1 cellular context compared by ENCODE assay signal in genomic region chr1:182029379-182030331, GRCh38.
TF ChIP-seq lines count a peak whose summit lies in the region.

No MANE protein-coding gene starts in this region.

TF ChIP-seq in HepG2, 621 proteins besides CTCF, POLR2A, EP300 and RAD21 (continued from another document and continues in another):
- TF ChIP-seq PRDM15 (CRISPR knock-in tag; IDR thresholded peaks at IDR 0.05) (no peak), THYN1 (CRISPR knock-in tag; IDR thresholded peaks at IDR 0.05; ENCODE audit: borderline replicate concordance, low read depth) (no peak), ZNF740 (CRISPR knock-in tag; IDR thresholded peaks at IDR 0.05) (no peak), U2AF1 (optimal IDR thresholded peaks at IDR 0.05; ENCODE audit: low read depth, low read length) (no peak), ZNF850 (CRISPR knock-in tag; conservative IDR thresholded peaks at IDR 0.05) (no peak), GRHL1 (CRISPR knock-in tag; conservative IDR thresholded peaks at IDR 0.05) (no peak), ZBTB42 (CRISPR knock-in tag; IDR thresholded peaks at IDR 0.05) (no peak), ZNF235 (CRISPR knock-in tag; IDR thresholded peaks at IDR 0.05; ENCODE audit: borderline replicate concordance) (no peak), DMAP1 (CRISPR knock-in tag; IDR thresholded peaks at IDR 0.05) (0 out of 2 replicates have a peak, but pooled peaks have one; percentile 39), HNRNPL (IDR thresholded peaks at IDR 0.05; ENCODE audit: low read depth, low read length) (no peak), ZNF607 (CRISPR knock-in tag; IDR thresholded peaks at IDR 0.05; ENCODE audit: borderline replicate concordance) (no peak), FOXJ3 (CRISPR knock-in tag; IDR thresholded peaks at IDR 0.05; ENCODE audit: borderline replicate concordance) (no peak), KLF13 (CRISPR knock-in tag; IDR thresholded peaks at IDR 0.05) (no peak), ZBTB26 (CRISPR knock-in tag; IDR thresholded peaks at IDR 0.05; ENCODE audit: borderline replicate concordance) (no peak), SPEN (CRISPR knock-in tag; IDR thresholded peaks at IDR 0.05; ENCODE audit: low read depth) (peak; percentile 18; the same call in 1 of the 2 replicates), DDIT3 (CRISPR knock-in tag; IDR thresholded peaks at IDR 0.05) (no peak), ZNF282 (IDR thresholded peaks at IDR 0.05; ENCODE audit: partially characterized antibody) (no peak), MXD4 (CRISPR knock-in tag; IDR thresholded peaks at IDR 0.05) (no peak), ZSCAN25 (CRISPR knock-in tag; IDR thresholded peaks at IDR 0.05) (no peak), ZSCAN5A (CRISPR knock-in tag; IDR thresholded peaks at IDR 0.05; ENCODE audit: borderline replicate concordance) (no peak), ZBTB3 (CRISPR knock-in tag; IDR thresholded peaks at IDR 0.05; ENCODE audit: borderline replicate concordance, low read depth) (no peak), ZFP37 (CRISPR knock-in tag; IDR thresholded peaks at IDR 0.05; ENCODE audit: borderline replicate concordance) (no peak), HINFP (CRISPR knock-in tag; IDR thresholded peaks at IDR 0.05; ENCODE audit: low read depth) (no peak), TFAP4 (IDR thresholded peaks at IDR 0.05; ENCODE audit: borderline replicate concordance, low read depth) (no peak), ARHGAP35 (CRISPR knock-in tag; IDR thresholded peaks at IDR 0.05; ENCODE audit: borderline replicate concordance) (no peak), TOE1 (CRISPR knock-in tag; IDR thresholded peaks at IDR 0.05) (no peak), ATF2 (CRISPR knock-in tag; IDR thresholded peaks at IDR 0.05) (no peak), ZFP91 (CRISPR knock-in tag; IDR thresholded peaks at IDR 0.05; ENCODE audit: borderline replicate concordance) (no peak), NR1H2 (CRISPR knock-in tag; IDR thresholded peaks at IDR 0.05; ENCODE audit: borderline replicate concordance, low read depth) (no peak), ARID4A (CRISPR knock-in tag; IDR thresholded peaks at IDR 0.05; ENCODE audit: borderline replicate concordance) (peak; percentile 51; the same call in 1 of the 2 replicates), KLF16 (CRISPR knock-in tag; IDR thresholded peaks at IDR 0.05) (no peak), ZNF256 (CRISPR knock-in tag; conservative IDR thresholded peaks at IDR 0.05) (no peak), ZNF709 (CRISPR knock-in tag; IDR thresholded peaks at IDR 0.05) (no peak), ZNF570 (CRISPR knock-in tag; IDR thresholded peaks at IDR 0.05; ENCODE audit: borderline replicate concordance) (no peak), FOXK1 (CRISPR knock-in tag; IDR thresholded peaks at IDR 0.05; ENCODE audit: borderline replicate concordance, low read depth) (no peak), ZFAT (CRISPR knock-in tag; conservative IDR thresholded peaks at IDR 0.05) (no peak), ZNF569 (CRISPR knock-in tag; IDR thresholded peaks at IDR 0.05; ENCODE audit: borderline replicate concordance) (no peak), ETV6 (CRISPR knock-in tag; conservative IDR thresholded peaks at IDR 0.05) (no peak), SCMH1 (CRISPR knock-in tag; IDR thresholded peaks at IDR 0.05; ENCODE audit: borderline replicate concordance) (no peak), SETDB1 (CRISPR knock-in tag; IDR thresholded peaks at IDR 0.05; ENCODE audit: borderline replicate concordance) (no peak), ZNF460 (CRISPR knock-in tag; IDR thresholded peaks at IDR 0.05; ENCODE audit: borderline replicate concordance) (no peak), ARNT2 (CRISPR knock-in tag; IDR thresholded peaks at IDR 0.05; ENCODE audit: low read depth) (0 out of 2 replicates have a peak, but pooled peaks have one; percentile 52), HMG20A (CRISPR knock-in tag; IDR thresholded peaks at IDR 0.05; ENCODE audit: borderline replicate concordance) (no peak), SOX13 (IDR thresholded peaks at IDR 0.05) (no peak), SOX13 (CRISPR knock-in tag; conservative IDR thresholded peaks at IDR 0.05 in 1 of 2, IDR thresholded peaks at IDR 0.05 in 1 of 2) (no peak), MTA3 (CRISPR knock-in tag; IDR thresholded peaks at IDR 0.05) (no peak), ZNF644 (CRISPR knock-in tag; IDR thresholded peaks at IDR 0.05; ENCODE audit: low read depth) (no peak), ZSCAN31 (CRISPR knock-in tag; IDR thresholded peaks at IDR 0.05; ENCODE audit: low read depth) (no peak), SMC3 (IDR thresholded peaks at IDR 0.05; ENCODE audit: low read length) (no peak)
